32 cellular contexts compared by ENCODE assay signal in the genomic region with DNA sequence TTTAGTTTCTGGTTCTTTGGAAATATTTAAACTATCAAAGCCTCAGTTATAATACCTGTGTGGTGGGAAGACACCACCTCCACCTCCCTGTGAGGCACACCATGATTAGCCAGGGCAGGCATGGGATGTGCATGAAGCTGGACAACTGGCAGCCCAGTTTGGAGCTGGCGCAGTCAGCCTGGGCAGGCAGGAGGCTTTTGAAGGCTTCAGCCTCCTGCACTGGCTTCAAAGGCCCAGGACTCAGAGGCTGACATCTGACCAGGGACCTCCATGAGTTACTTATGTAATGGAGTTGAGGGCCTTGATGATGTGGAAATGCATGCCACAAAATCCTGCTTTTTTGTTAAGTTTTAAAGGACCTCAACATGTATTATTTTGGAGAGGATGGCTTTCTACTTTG.
"Had no signal": no experiment of that assay in that cellular context is flagged by ENCODE, and none has a peak within 500 bp of the region (broad histone marks: within the 10 kb centered on the region; RNA-seq: fewer than 3 reads in every experiment).

No MANE protein-coding gene starts in this region.

- H3K9me3 Mint-ChIP-seq: activated T-helper 17 cell treated with anti-CD3 and anti-CD28 coated beads, Interleukin-2, amount 50 U/mL, for 72 hours; T-helper 2 cell treated with Interferon-gamma antibody and Interleukin-4, amounts not matched to agents 5 μg/mL and 100 μg/mL, for 36 hours had no signal

- H3K4me3 Mint-ChIP-seq: activated B cell treated with CpG ODN at 0.5 μM for 24 hours; activated CD8-positive, alpha-beta T cell treated with anti-CD3 and anti-CD28 coated beads for 36 hours; activated naive CD8-positive, alpha-beta T cell; activated T-cell treated with anti-CD3 and anti-CD28 coated beads, Interleukin-2, amount 50 U/mL, for 24 hours; activated T-helper 17 cell treated with anti-CD3 and anti-CD28 coated beads, Interleukin-2, amount 50 U/mL, for 72 hours; dendritic cell treated with granulocyte-macrophage colony-stimulating factor and Interleukin-4, amounts not matched to agents 40 ng/mL and 50 ng/mL, for 4 days; endodermal cell; T-helper 17 cell; T-helper 2 cell treated with Interferon-gamma antibody and Interleukin-4, amounts not matched to agents 5 μg/mL and 100 μg/mL, for 36 hours had no signal

- H3K36me3 Mint-ChIP-seq: activated naive CD8-positive, alpha-beta T cell had no signal

- H3K4me1 Mint-ChIP-seq: activated B cell treated with CpG ODN at 0.5 μM for 24 hours, endodermal cell, T-helper 17 cell had no signal

- H3K27me3 ChIP-seq: brain microvascular endothelial cell, colonic mucosa, dorsolateral prefrontal cortex, heart left ventricle had no signal

- H3K27ac ChIP-seq: brain microvascular endothelial cell, colonic mucosa, heart left ventricle, WERI-Rb-1 had no signal

- H3K36me3 ChIP-seq: brain microvascular endothelial cell, colonic mucosa, heart left ventricle had no signal

- ATAC-seq: activated CD4-positive, CD25-positive, alpha-beta regulatory T cell treated with anti-CD3 and anti-CD28 coated beads, Interleukin-2, amount 50 U/mL, for 24 hours; activated CD8-positive, alpha-beta T cell treated with anti-CD3 and anti-CD28 coated beads for 36 hours; activated T-helper 17 cell treated with anti-CD3 and anti-CD28 coated beads, Interleukin-2, amount 50 U/mL, for 72 hours; esophagus mucosa; heart left ventricle; T-helper 17 cell had no signal

- H3K27ac Mint-ChIP-seq: activated B cell treated with CpG ODN at 0.5 μM for 24 hours; activated CD8-positive, alpha-beta T cell treated with anti-CD3 and anti-CD28 coated beads for 36 hours; activated naive CD8-positive, alpha-beta T cell; activated T-cell treated with anti-CD3 and anti-CD28 coated beads, Interleukin-2, amount 50 U/mL, for 24 hours; activated T-helper 17 cell treated with anti-CD3 and anti-CD28 coated beads, Interleukin-2, amount 50 U/mL, for 72 hours; dendritic cell treated with granulocyte-macrophage colony-stimulating factor and Interleukin-4, amounts not matched to agents 40 ng/mL and 50 ng/mL, for 4 days; endodermal cell; T-helper 17 cell; T-helper 2 cell treated with Interferon-gamma antibody and Interleukin-4, amounts not matched to agents 5 μg/mL and 100 μg/mL, for 36 hours had no signal

- H3K9me3 ChIP-seq: colonic mucosa had no signal

- H3K4me1 ChIP-seq: colonic mucosa, heart left ventricle had no signal

- DNase-seq: activated B cell treated with CpG ODN at 0.5 μM for 24 hours; activated CD4-positive, alpha-beta T cell treated with anti-CD3 and anti-CD28 coated beads for 48 hours; activated CD4-positive, alpha-beta T cell treated with anti-CD3 and anti-CD28 coated beads, Interleukin-2, amount 50 U/mL, for 1 hour; activated CD4-positive, alpha-beta T cell treated with anti-CD3 and anti-CD28 coated beads, Interleukin-2, amount 50 U/mL, for 48 hours; activated CD8-positive, alpha-beta memory T cell treated with anti-CD3 and anti-CD28 coated beads, Interleukin-2, amount 50 U/mL, for 48 hours; activated CD8-positive, alpha-beta T cell treated with anti-CD3 and anti-CD28 coated beads for 36 hours; activated effector memory CD4-positive, alpha-beta T cell treated with Interleukin-2 at 50 U/mL for 16 hours; activated gamma-delta T cell treated with Interleukin-2 at 50 U/mL for 16 hours; activated naive CD4-positive, alpha-beta T cell treated with anti-CD3 and anti-CD28 coated beads, Interleukin-2, amount 50 U/mL, for 16 hours; activated naive CD4-positive, alpha-beta T cell treated with Interleukin-2 at 50 U/mL for 16 hours; activated T-cell treated with anti-CD3 and anti-CD28 coated beads for 4 hours; activated T-cell treated with anti-CD3 and anti-CD28 coated beads, Interleukin-2, amount 50 U/mL, for 24 hours; amniotic stem cell; anterior cingulate cortex; brain microvascular endothelial cell; caudate nucleus; colonic mucosa; dorsolateral prefrontal cortex; effector memory CD4-positive, alpha-beta T cell; endodermal cell; foreskin fibroblast; heart left ventricle; T-helper 1 cell; T-helper 17 cell; T1000 had no signal

- H3K4me3 ChIP-seq: colonic mucosa, dorsolateral prefrontal cortex, heart left ventricle had no signal
